Comparison of ENCODE assay signal across 8 cellular contexts in the genomic region with DNA sequence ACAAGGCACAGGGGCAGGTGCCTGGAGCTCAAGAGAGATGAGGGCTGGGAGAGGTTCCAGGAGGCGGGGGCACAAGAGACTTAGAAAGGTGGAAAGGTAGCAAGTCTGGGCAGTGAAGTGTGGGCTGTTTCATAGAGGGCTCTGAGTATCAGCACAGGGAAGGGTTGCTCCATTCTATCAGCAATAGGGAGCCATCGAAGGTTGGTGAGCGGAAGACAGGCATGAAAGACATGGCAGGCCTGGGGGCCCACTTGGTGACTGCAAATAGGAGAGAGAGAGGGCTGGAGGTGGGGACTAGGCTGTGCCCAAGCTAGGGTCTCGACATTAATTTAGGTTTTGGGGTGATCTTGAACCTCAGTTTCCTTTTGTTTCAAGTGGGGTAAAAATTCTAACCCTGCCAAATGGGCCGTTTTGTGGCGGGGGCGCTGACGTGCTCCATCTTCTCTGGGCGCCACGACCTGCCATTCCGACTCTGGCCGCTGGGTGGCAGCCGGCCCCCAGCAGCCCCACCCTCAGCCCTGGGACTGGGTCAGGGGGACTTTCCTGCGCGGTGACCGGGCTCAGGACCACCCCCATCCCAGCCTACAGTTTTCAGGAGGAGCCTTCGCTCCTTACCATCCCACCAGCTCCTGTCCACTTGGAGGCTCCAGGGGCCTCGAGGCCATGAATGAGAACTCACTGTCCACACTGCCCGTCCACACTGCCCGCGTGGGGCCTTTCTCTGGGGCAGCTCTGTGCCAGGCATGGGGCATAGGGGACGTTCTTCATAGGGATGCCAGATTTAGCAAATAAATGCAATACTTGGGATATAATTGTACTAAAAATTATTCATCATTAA. TPM values are rescaled to one million over a fixed set of nuclear protein-coding genes. Genes with fewer than 3 reads are reported as not detected.
DNase-seq lines count a peak whose midpoint lies in the region; ATAC-seq and TF ChIP-seq lines count a peak whose summit lies in the region.

No MANE protein-coding gene starts in this region.

- no peaks in the 10 kb centered on the region for H3K36me3 ChIP-seq in liver (ENCODE audit: control insufficient read depth in 4 of 4, insufficient read depth in 3 of 4, low read depth in 1 of 4, low read length in 3 of 4)

- peak overlapping the region; percentile 81 for H3K27ac Mint-ChIP-seq in central memory CD8-positive, alpha-beta T cell (ENCODE audit: low read depth)

- 26% methylated on average over 22 of the region's 22 CpGs for WGBS in liver

- no peaks in the 10 kb centered on the region for H3K27me3 ChIP-seq in liver (ENCODE audit: control insufficient read depth in 4 of 4, insufficient read depth in 4 of 4, low read length in 3 of 4)

- no peaks in the 10 kb centered on the region for H3K9me3 ChIP-seq in liver (ENCODE audit: control insufficient read depth in 4 of 4, low read length in 3 of 4)

- no peaks in the 10 kb centered on the region for H3K36me3 Mint-ChIP-seq in central memory CD8-positive, alpha-beta T cell (ENCODE audit: insufficient read depth)

- no peak overlapping the region for H3K4me3 ChIP-seq in liver (ENCODE audit: low read depth in 1 of 3, low read length in 3 of 3)

- no peak overlapping the region for H3K9ac ChIP-seq in liver (ENCODE audit: low read depth in 1 of 2, low read length in 2 of 2)

- DNase-seq in Caki2 (ENCODE audit: low read depth) (peak; percentile 26), HT1080 (ENCODE audit: low read depth) (peak; percentile 24)
- DNase-seq in central memory CD8-positive, alpha-beta T cell (ENCODE audit: low spot score in 2 of 2): peak; percentile 23 to 45
- peak; percentile 8 for DNase-seq in stimulated activated CD8-positive, alpha-beta memory T cell treated with anti-CD3 and anti-CD28 coated beads, Interleukin-12 subunit alpha, Interleukin-12 subunit beta, amount 100 ng/mL, for 4 hours (ENCODE audit: low read depth)

- in situ Hi-C loops in Caki2 (cut with HindIII; ENCODE audit: low pct_unique_long_range_greater_than_20kb, low sequenced_read_pairs): no loop called here

- ATAC-seq in activated CD4-positive, CD25-positive, alpha-beta regulatory T cell treated with anti-CD3 and anti-CD28 coated beads, Interleukin-2, amount 50 U/mL, for 24 hours: peak; percentile 37 to 55
- ATAC-seq in central memory CD8-positive, alpha-beta T cell (replicated peaks; ENCODE audit: extremely low read depth, poor library complexity, severe bottlenecking): no peak
- no peak for ATAC-seq in HG02571 (IDR thresholded peaks at IDR 0.05; ENCODE audit: unreplicated experiment)
- ATAC-seq in esophagus mucosa: no peak

- peak; percentile 71 for TF ChIP-seq CTCF in liver (IDR thresholded peaks at IDR 0.05; ENCODE audit: low read depth, low read length, missing input control)

- no peak overlapping the region for H3K4me3 Mint-ChIP-seq in central memory CD8-positive, alpha-beta T cell

- peaks cover 7% of the 10 kb centered on the region for H3K4me1 Mint-ChIP-seq in central memory CD8-positive, alpha-beta T cell

- no peaks in the 10 kb centered on the region for H3K4me1 ChIP-seq in liver (ENCODE audit: control insufficient read depth in 4 of 4, insufficient read depth in 4 of 4, low read length in 3 of 4)

- peak; percentile 81 to 88 for TF ChIP-seq RAD21 in liver (IDR thresholded peaks at IDR 0.05)

- H3K27me3 Mint-ChIP-seq in central memory CD8-positive, alpha-beta T cell: peaks cover 21% of the 10 kb centered on the region

- no peaks in the 10 kb centered on the region for H3K9me3 Mint-ChIP-seq in central memory CD8-positive, alpha-beta T cell

- H3K27ac ChIP-seq in liver (ENCODE audit: low read depth in 1 of 2, low read length in 2 of 2): no peak overlapping the region

TF ChIP-seq in liver, 16 proteins besides CTCF, POLR2A, EP300 and RAD21:
- TF ChIP-seq HNF4G (IDR thresholded peaks at IDR 0.05) (no peak), HNF4A (conservative IDR thresholded peaks at IDR 0.05) (no peak), YY1 (IDR thresholded peaks at IDR 0.05) (no peak), JUND (IDR thresholded peaks at IDR 0.05) (no peak), GABPA (IDR thresholded peaks at IDR 0.05 in 1 of 2, conservative IDR thresholded peaks at IDR 0.05 in 1 of 2) (no peak), FOXA2 (IDR thresholded peaks at IDR 0.05) (no peak), RXRA (IDR thresholded peaks at IDR 0.05) (no peak), EGR1 (IDR thresholded peaks at IDR 0.05; ENCODE audit: low read depth in 2 of 2) (no peak), NR2F2 (IDR thresholded peaks at IDR 0.05) (no peak), FOXA1 (IDR thresholded peaks at IDR 0.05) (no peak), TAF1 (conservative IDR thresholded peaks at IDR 0.05) (no peak), SP1 (IDR thresholded peaks at IDR 0.05) (no peak)
- TF ChIP-seq, protein P1, sequence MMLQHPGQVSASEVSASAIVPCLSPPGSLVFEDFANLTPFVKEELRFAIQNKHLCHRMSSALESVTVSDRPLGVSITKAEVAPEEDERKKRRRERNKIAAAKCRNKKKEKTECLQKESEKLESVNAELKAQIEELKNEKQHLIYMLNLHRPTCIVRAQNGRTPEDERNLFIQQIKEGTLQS (IDR thresholded peaks at IDR 0.05): no peak
- TF ChIP-seq, protein P2, sequence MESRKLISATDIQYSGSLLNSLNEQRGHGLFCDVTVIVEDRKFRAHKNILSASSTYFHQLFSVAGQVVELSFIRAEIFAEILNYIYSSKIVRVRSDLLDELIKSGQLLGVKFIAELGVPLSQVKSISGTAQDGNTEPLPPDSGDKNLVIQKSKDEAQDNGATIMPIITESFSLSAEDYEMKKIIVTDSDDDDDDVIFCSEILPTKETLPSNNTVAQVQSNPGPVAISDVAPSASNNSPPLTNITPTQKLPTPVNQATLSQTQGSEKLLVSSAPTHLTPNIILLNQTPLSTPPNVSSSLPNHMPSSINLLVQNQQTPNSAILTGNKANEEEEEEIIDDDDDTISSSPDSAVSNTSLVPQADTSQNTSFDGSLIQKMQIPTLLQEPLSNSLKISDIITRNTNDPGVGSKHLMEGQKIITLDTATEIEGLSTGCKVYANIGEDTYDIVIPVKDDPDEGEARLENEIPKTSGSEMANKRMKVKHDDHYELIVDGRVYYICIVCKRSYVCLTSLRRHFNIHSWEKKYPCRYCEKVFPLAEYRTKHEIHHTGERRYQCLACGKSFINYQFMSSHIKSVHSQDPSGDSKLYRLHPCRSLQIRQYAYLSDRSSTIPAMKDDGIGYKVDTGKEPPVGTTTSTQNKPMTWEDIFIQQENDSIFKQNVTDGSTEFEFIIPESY (IDR thresholded peaks at IDR 0.05): no peak
- TF ChIP-seq, protein P3, sequence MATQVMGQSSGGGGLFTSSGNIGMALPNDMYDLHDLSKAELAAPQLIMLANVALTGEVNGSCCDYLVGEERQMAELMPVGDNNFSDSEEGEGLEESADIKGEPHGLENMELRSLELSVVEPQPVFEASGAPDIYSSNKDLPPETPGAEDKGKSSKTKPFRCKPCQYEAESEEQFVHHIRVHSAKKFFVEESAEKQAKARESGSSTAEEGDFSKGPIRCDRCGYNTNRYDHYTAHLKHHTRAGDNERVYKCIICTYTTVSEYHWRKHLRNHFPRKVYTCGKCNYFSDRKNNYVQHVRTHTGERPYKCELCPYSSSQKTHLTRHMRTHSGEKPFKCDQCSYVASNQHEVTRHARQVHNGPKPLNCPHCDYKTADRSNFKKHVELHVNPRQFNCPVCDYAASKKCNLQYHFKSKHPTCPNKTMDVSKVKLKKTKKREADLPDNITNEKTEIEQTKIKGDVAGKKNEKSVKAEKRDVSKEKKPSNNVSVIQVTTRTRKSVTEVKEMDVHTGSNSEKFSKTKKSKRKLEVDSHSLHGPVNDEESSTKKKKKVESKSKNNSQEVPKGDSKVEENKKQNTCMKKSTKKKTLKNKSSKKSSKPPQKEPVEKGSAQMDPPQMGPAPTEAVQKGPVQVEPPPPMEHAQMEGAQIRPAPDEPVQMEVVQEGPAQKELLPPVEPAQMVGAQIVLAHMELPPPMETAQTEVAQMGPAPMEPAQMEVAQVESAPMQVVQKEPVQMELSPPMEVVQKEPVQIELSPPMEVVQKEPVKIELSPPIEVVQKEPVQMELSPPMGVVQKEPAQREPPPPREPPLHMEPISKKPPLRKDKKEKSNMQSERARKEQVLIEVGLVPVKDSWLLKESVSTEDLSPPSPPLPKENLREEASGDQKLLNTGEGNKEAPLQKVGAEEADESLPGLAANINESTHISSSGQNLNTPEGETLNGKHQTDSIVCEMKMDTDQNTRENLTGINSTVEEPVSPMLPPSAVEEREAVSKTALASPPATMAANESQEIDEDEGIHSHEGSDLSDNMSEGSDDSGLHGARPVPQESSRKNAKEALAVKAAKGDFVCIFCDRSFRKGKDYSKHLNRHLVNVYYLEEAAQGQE (IDR thresholded peaks at IDR 0.05): no peak
- TF ChIP-seq, protein P4, sequence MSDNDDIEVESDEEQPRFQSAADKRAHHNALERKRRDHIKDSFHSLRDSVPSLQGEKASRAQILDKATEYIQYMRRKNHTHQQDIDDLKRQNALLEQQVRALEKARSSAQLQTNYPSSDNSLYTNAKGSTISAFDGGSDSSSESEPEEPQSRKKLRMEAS (IDR thresholded peaks at IDR 0.05): no peak
TF ChIP-seq in liver: peak in this region for 0.

RNA-seq across cellular contexts. Expression of a gene that starts 37.2 kb away (rescaled TPM):
- 219 and 223 TPM in 2 replicates for total RNA-seq in Caki2 (2014; rRNA removed; shearing (Covaris generic); ENCODE audit: low replicate concordance)
- 9.9 and 11.8 TPM in 2 replicates for total RNA-seq in HT1080 (2014; rRNA removed; shearing (Covaris generic))
- 29.5 and 29.7 TPM in 2 replicates for polyA plus RNA-seq in HT1080 (2015; cell fraction: cytosol; rRNA removed)
- polyA plus RNA-seq in HT1080 (2015; cell fraction: nucleus; rRNA removed): 5.9 and 8.7 TPM in 2 replicates
- total RNA-seq in liver (10 to 100 TPM; 72.0 to 99.8 TPM), esophagus mucosa (45.8 TPM)
- polyA plus RNA-seq in liver: 100 to 1,000 TPM; 243 to 458 TPM

Comparison
In these comparisons a context has a peak if more than half of its experiments do, and no peak if none do; other contexts are left out.
1. ATAC-seq: peak in activated CD4-positive, CD25-positive, alpha-beta regulatory T cell treated with anti-CD3 and anti-CD28 coated beads, Interleukin-2, amount 50 U/mL, for 24 hours (2 of 2); none in central memory CD8-positive, alpha-beta T cell (single experiment), HG02571 (single experiment) and esophagus mucosa (single experiment).
2. Peak in every context shown above with its lines, with median percentiles within 50 percentile points of each other: DNase-seq.